ENCODE assay signal across 1 cellular context in the genomic region with DNA sequence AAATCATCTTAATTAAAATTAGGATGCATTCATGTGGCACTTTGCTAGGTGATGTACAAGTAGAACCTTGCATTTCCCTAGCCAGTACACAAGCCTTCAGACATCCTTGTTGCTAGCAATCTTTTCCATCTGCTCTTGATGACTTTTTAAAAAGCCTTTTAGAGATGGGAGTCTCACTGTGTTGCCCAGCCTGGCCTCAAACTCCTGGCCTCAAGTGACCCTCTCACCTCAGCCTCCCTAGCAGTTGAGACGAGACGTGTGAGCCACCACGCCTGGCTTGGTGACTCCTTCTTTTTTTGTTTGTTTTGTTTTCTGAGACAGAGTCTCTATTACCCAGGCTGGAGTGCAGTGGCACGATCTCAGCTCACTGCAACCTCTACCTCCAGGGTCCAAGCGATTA.
A peak's percentile ranks its signal among the peaks of the same experiment; 100 is the strongest.
TF ChIP-seq lines count a peak whose summit lies in the region.

No MANE protein-coding gene starts in this region.

TF ChIP-seq in HepG2, 621 proteins besides CTCF, POLR2A, EP300 and RAD21:
- TF ChIP-seq SMYD3 (CRISPR knock-in tag; IDR thresholded peaks at IDR 0.05): 0 out of 2 replicates have a peak, but pooled peaks have one; percentile 37
- TF ChIP-seq ZNF121 (CRISPR knock-in tag; IDR thresholded peaks at IDR 0.05): peak; percentile 94
- TF ChIP-seq ZMYM3 (CRISPR knock-in tag; IDR thresholded peaks at IDR 0.05): peak; percentile 64
- TF ChIP-seq, protein P1, sequence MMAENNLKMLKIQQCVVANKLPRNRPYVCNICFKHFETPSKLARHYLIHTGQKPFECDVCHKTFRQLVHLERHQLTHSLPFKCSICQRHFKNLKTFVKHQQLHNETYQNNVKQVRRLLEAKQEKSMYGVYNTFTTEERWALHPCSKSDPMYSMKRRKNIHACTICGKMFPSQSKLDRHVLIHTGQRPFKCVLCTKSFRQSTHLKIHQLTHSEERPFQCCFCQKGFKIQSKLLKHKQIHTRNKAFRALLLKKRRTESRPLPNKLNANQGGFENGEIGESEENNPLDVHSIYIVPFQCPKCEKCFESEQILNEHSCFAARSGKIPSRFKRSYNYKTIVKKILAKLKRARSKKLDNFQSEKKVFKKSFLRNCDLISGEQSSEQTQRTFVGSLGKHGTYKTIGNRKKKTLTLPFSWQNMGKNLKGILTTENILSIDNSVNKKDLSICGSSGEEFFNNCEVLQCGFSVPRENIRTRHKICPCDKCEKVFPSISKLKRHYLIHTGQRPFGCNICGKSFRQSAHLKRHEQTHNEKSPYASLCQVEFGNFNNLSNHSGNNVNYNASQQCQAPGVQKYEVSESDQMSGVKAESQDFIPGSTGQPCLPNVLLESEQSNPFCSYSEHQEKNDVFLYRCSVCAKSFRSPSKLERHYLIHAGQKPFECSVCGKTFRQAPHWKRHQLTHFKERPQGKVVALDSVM (CRISPR knock-in tag; IDR thresholded peaks at IDR 0.05): peak; percentile 81
- no peak for TF ChIP-seq ADNP (CRISPR knock-in tag; IDR thresholded peaks at IDR 0.05)
